19 cellular contexts compared by ENCODE assay signal in genomic region chr18:24446453-24446852, GRCh38. TPM values are rescaled to one million over a fixed set of nuclear protein-coding genes. Genes with fewer than 3 reads are reported as not detected.
DNase-seq lines count a peak whose midpoint lies in the region; ATAC-seq, FAIRE-seq and TF ChIP-seq lines count a peak whose summit lies in the region.
"Had no signal": no experiment of that assay in that cellular context is flagged by ENCODE, and none has a peak within 500 bp of the region (broad histone marks: within the 10 kb centered on the region; RNA-seq: fewer than 3 reads in every experiment).

No MANE protein-coding gene starts in this region.

- TF ChIP-seq POLR2A in GM12878 (IDR thresholded peaks at IDR 0.05; ENCODE audit: low read depth, low read length), result no peak

- no peak overlapping the region for H2AFZ ChIP-seq in GM12878 (ENCODE audit: control insufficient read depth, low read depth, low read length)

- in situ Hi-C loops in GM12878 (cut with MboI), result no loop called here

- H3K4me3 Mint-ChIP-seq in activated T-cell treated with anti-CD3 and anti-CD28 coated beads, Interleukin-2, amount 50 U/mL, for 4 hours, result no peak overlapping the region
- H3K4me3 Mint-ChIP-seq in stimulated activated naive CD8-positive, alpha-beta T cell treated with anti-CD3 and anti-CD28 coated beads, Interleukin-15, amount 100 ng/mL, for 72 hours, result no peak overlapping the region
- H3K4me3 Mint-ChIP-seq: activated CD8-positive, alpha-beta T cell treated with anti-CD3 and anti-CD28 coated beads for 36 hours had no signal

- no peak for TF ChIP-seq RAD21 in GM12878 (IDR thresholded peaks at IDR 0.05; ENCODE audit: insufficient read depth, low read depth, low read length)

- H4K20me1 ChIP-seq in GM12878 (ENCODE audit: control insufficient read depth, insufficient read depth), result no peaks in the 10 kb centered on the region
- H4K20me1 ChIP-seq: BLaER1 treated with 17β-estradiol and CSF1 and Interleukin-3, amounts not matched to agents 10 nM and 100 nM had no signal

- no TSS peak for BruUV-seq in GM12878 (replicated peaks; lab: Mats Ljungman, UMichigan)

- H3K36me3 Mint-ChIP-seq in activated T-cell treated with anti-CD3 and anti-CD28 coated beads, Interleukin-2, amount 50 U/mL, for 4 hours (ENCODE audit: insufficient read depth), result peaks cover 49% of the 10 kb centered on the region

- CTCF ChIA-PET in GM12878 (lab: Yijun Ruan, JAX), result interaction anchor here (0.6 to 1.7 kb wide), 5 partner anchors 41 to 100 kb away, joined by 3 to 12 read pairs (median 4); no protein-coding TSS in a partner anchor

- no peak overlapping the region for H3K27ac ChIP-seq in GM12878 (ENCODE audit: control insufficient read depth, insufficient read depth)
- H3K27ac ChIP-seq: BLaER1 treated with 17β-estradiol and CSF1 and Interleukin-3, amounts not matched to agents 10 nM and 100 nM; prostate gland had no signal

- H3K4me1 Mint-ChIP-seq in activated T-cell treated with anti-CD3 and anti-CD28 coated beads, Interleukin-2, amount 50 U/mL, for 4 hours (ENCODE audit: low read depth), result peaks cover 4% of the 10 kb centered on the region
- peaks cover 9% of the 10 kb centered on the region for H3K4me1 Mint-ChIP-seq in stimulated activated naive CD8-positive, alpha-beta T cell treated with anti-CD3 and anti-CD28 coated beads, Interleukin-15, amount 100 ng/mL, for 72 hours

- no peak for TF ChIP-seq EP300 in GM12878 (IDR thresholded peaks at IDR 0.05; ENCODE audit: borderline replicate concordance in 1 of 2, control insufficient read depth in 1 of 2, low read depth in 2 of 2, low read length in 2 of 2)

- no peaks in the 10 kb centered on the region for H3K36me3 ChIP-seq in GM12878 (ENCODE audit: control insufficient read depth in 2 of 2, insufficient read depth in 2 of 2, low read length in 1 of 2)
- H3K36me3 ChIP-seq: BLaER1 treated with 17β-estradiol and CSF1 and Interleukin-3, amounts not matched to agents 10 nM and 100 nM; prostate gland had no signal

- peak overlapping the region; percentile 23; the same call in 1 of the 2 replicates for H3K4me2 ChIP-seq in GM12878 (ENCODE audit: control insufficient read depth, insufficient read depth)
- H3K4me2 ChIP-seq: BLaER1 treated with 17β-estradiol and CSF1 and Interleukin-3, amounts not matched to agents 10 nM and 100 nM had no signal

- H3K27me3 Mint-ChIP-seq in activated T-cell treated with anti-CD3 and anti-CD28 coated beads, Interleukin-2, amount 50 U/mL, for 4 hours (ENCODE audit: low read depth), result no peaks in the 10 kb centered on the region
- no peaks in the 10 kb centered on the region for H3K27me3 Mint-ChIP-seq in stimulated activated naive CD8-positive, alpha-beta T cell treated with anti-CD3 and anti-CD28 coated beads, Interleukin-15, amount 100 ng/mL, for 72 hours
- H3K27me3 Mint-ChIP-seq: activated CD8-positive, alpha-beta T cell treated with anti-CD3 and anti-CD28 coated beads for 36 hours had no signal

- peaks cover 14% of the 10 kb centered on the region for H3K4me1 ChIP-seq in GM12878 (ENCODE audit: control insufficient read depth, insufficient read depth, low read length)
- H3K4me1 ChIP-seq: prostate gland had no signal

- ATAC-seq in GM18870 (IDR thresholded peaks at IDR 0.05; ENCODE audit: unreplicated experiment) (peak; percentile 77), GM21576 (IDR thresholded peaks at IDR 0.05; ENCODE audit: unreplicated experiment) (peak; percentile 66), HG03095 (IDR thresholded peaks at IDR 0.05; ENCODE audit: unreplicated experiment) (peak; percentile 65), GM12878 (peak; percentile 71)
- no peak for ATAC-seq in activated T-cell treated with anti-CD3 and anti-CD28 coated beads, Interleukin-2, amount 50 U/mL, for 4 hours
- ATAC-seq in stimulated activated naive CD8-positive, alpha-beta T cell treated with anti-CD3 and anti-CD28 coated beads, Interleukin-15, amount 100 ng/mL, for 72 hours, result no peak
- ATAC-seq: activated CD8-positive, alpha-beta T cell treated with anti-CD3 and anti-CD28 coated beads for 36 hours; left ventricle myocardium superior had no signal

- no peaks in the 10 kb centered on the region for H3K27me3 ChIP-seq in GM12878 (replicated peaks in 1 of 2; ENCODE audit: control insufficient read depth in 2 of 2, insufficient read depth in 2 of 2, low read length in 1 of 2)
- H3K27me3 ChIP-seq: BLaER1 treated with 17β-estradiol and CSF1 and Interleukin-3, amounts not matched to agents 10 nM and 100 nM had no signal

- RAD21 ChIA-PET in GM12878 (lab: Charles Lee; ENCODE audit: unreplicated experiment), result interaction anchor here (0.6 to 1.2 kb wide), 3 partner anchors 42 to 1938 kb away, joined by 3 to 4 read pairs (median 3); no protein-coding TSS in a partner anchor

- DNase-seq in GM12878 (ENCODE audit: low read depth, low spot score), result no peak
- no peak for DNase-seq in GF-D8 (lab: John Stamatoyannopoulos, UW)
- no peak for DNase-seq in activated T-cell treated with anti-CD3 and anti-CD28 coated beads, Interleukin-2, amount 50 U/mL, for 4 hours
- DNase-seq in stimulated activated naive CD8-positive, alpha-beta T cell treated with anti-CD3 and anti-CD28 coated beads, Interleukin-15, amount 100 ng/mL, for 72 hours, result no peak
- DNase-seq in D341Med (ENCODE audit: low spot score), result no peak
- DNase-seq: activated CD8-positive, alpha-beta T cell treated with anti-CD3 and anti-CD28 coated beads for 36 hours; DMS79; left ventricle myocardium superior; NCI-H1930; NCI-H526; stimulated activated CD4-positive, alpha-beta T cell treated with anti-CD3 and anti-CD28 coated beads, Interleukin-12 subunit alpha, Interleukin-12 subunit beta, amount 100 ng/mL, for 4 hours; substantia nigra had no signal

- no peaks in the 10 kb centered on the region for H3K9me3 Mint-ChIP-seq in activated T-cell treated with anti-CD3 and anti-CD28 coated beads, Interleukin-2, amount 50 U/mL, for 4 hours
- no peaks in the 10 kb centered on the region for H3K9me3 Mint-ChIP-seq in stimulated activated naive CD8-positive, alpha-beta T cell treated with anti-CD3 and anti-CD28 coated beads, Interleukin-15, amount 100 ng/mL, for 72 hours
- H3K9me3 Mint-ChIP-seq: activated CD8-positive, alpha-beta T cell treated with anti-CD3 and anti-CD28 coated beads for 36 hours had no signal

- H3K27ac Mint-ChIP-seq in stimulated activated naive CD8-positive, alpha-beta T cell treated with anti-CD3 and anti-CD28 coated beads, Interleukin-15, amount 100 ng/mL, for 72 hours, result peak overlapping the region in 1 of 2 donors; percentile 21
- H3K27ac Mint-ChIP-seq: activated CD8-positive, alpha-beta T cell treated with anti-CD3 and anti-CD28 coated beads for 36 hours had no signal

- no peaks in the 10 kb centered on the region for H3K79me2 ChIP-seq in GM12878 (ENCODE audit: control insufficient read depth, insufficient read depth, low read length)

- POLR2A ChIA-PET in GM12878 (lab: Charles Lee), result no interaction called here

- H3K9me3 ChIP-seq in GM12878 (replicated peaks; ENCODE audit: control insufficient read depth, insufficient read depth, low read length), result no peaks in the 10 kb centered on the region
- H3K9me3 ChIP-seq: BLaER1 treated with 17β-estradiol and CSF1 and Interleukin-3, amounts not matched to agents 10 nM and 100 nM; prostate gland had no signal

- no peak overlapping the region for H3K9ac ChIP-seq in GM12878 (ENCODE audit: control insufficient read depth, insufficient read depth, low read length)
- H3K9ac ChIP-seq: BLaER1 treated with 17β-estradiol and CSF1 and Interleukin-3, amounts not matched to agents 10 nM and 100 nM had no signal

- intact Hi-C loops in GM12878 (cut with micrococcal nuclease; ENCODE audit: unreplicated experiment), result no loop called here

- peak; percentile 23 for FAIRE-seq in GM12878 (lab: Jason Lieb, UNC)
- FAIRE-seq: HTR-8/SVneo had no signal

- no peak overlapping the region for H3K4me3 ChIP-seq in GM12878
- H3K4me3 ChIP-seq: BLaER1 treated with 17β-estradiol and CSF1 and Interleukin-3, amounts not matched to agents 10 nM and 100 nM; prostate gland had no signal

- SMC1A ChIA-PET in GM12878 (lab: Charles Lee; ENCODE audit: uncharacterized antibody, unreplicated experiment), result interaction anchor here (0.6 to 1.4 kb wide), 5 partner anchors 14 to 147 kb away, joined by 3 to 5 read pairs (median 3); partner anchors contain the start of gene HRH4

- no peak for TF ChIP-seq CTCF in GM12878 (IDR thresholded peaks at IDR 0.05 in 2 of 3, conservative IDR thresholded peaks at IDR 0.05 in 1 of 3; ENCODE audit: control insufficient read depth in 2 of 3, extremely low read depth in 1 of 3, insufficient read depth in 1 of 3, low read depth in 3 of 3, low read length in 3 of 3)

- 75% methylated on average over 1 of the region's 1 CpG for WGBS in GM12878 (ENCODE audit: insufficient coverage, insufficient replicate concordance, low lambda C conversion rate, missing lambda C conversion rate)

RNA-seq across cellular contexts. Expression of gene HRH4, which starts 14.0 kb away (rescaled TPM):
- total RNA-seq in GM12878 (2013; cell fraction: nucleolus; rRNA removed), result not detected in 2 replicates
- total RNA-seq in GM12878 (2014; rRNA removed) (not detected in 2 replicates), GM12878 (2014; rRNA removed; fragmentation: Illumina TruSeq; extraction: Trizol) (not detected in 2 replicates), GM12878 (2021) (not detected in 2 replicates)
- not detected for polyA plus RNA-seq in GM12878 (2011; ENCODE audit: low read depth)
- polyA plus RNA-seq in GM12878 (2011; rRNA removed) (not detected in 2 replicates), GM12878 (2014; fragmentation: Illumina TruSeq; extraction: Trizol) (not detected in 2 replicates), GM12878 (2014; fragmentation: Nextera tagmentation; extraction: Ambion mirVana) (not detected), GM12878 (2014; rRNA removed) (not detected in 2 replicates), GM12878 (2016; fragmentation: Nextera tagmentation; extraction: Ambion mirVana) (not detected)
- not detected in 2 replicates for polyA plus RNA-seq in GM12878 (2011; cell fraction: cytosol; rRNA removed)
- not detected in 2 replicates for polyA plus RNA-seq in GM12878 (2011; cell fraction: nucleus; rRNA removed)
- polyA plus RNA-seq in GM12878 (2012), result not detected in 2 replicates
- polyA minus RNA-seq in GM12878 (2011; rRNA and poly(A)+ RNA removed), result not detected in 2 replicates
- polyA minus RNA-seq in GM12878 (2011; cell fraction: cytosol; rRNA and poly(A)+ RNA removed), result not detected in 2 replicates
- not detected in 2 replicates for polyA minus RNA-seq in GM12878 (2011; cell fraction: nucleus; rRNA and poly(A)+ RNA removed)
- under 1 TPM in 1 of 3 donors, not detected in 2; 0.41 TPM for total RNA-seq in activated T-cell treated with anti-CD3 and anti-CD28 coated beads, Interleukin-2, amount 50 U/mL, for 4 hours
- total RNA-seq: activated CD8-positive, alpha-beta T cell treated with anti-CD3 and anti-CD28 coated beads for 36 hours; M059J; prostate gland had no signal

RNA-seq across cellular contexts. Expression of gene IMPACT, which starts 20.0 kb away (rescaled TPM):
- total RNA-seq in GM12878 (2013; cell fraction: nucleolus; rRNA removed), result 0.15 and 0.40 TPM in 2 replicates
- total RNA-seq in GM12878 (2014; rRNA removed) (0.54 and 0.68 TPM in 2 replicates), GM12878 (2014; rRNA removed; fragmentation: Illumina TruSeq; extraction: Trizol) (0.37 and 0.67 TPM in 2 replicates), GM12878 (2021) (0.72 and 1.1 TPM in 2 replicates)
- polyA plus RNA-seq in GM12878 (2011; ENCODE audit: low read depth), result 0.81 TPM
- polyA plus RNA-seq in GM12878 (2011; rRNA removed) (0.10 and 0.17 TPM in 2 replicates), GM12878 (2014; fragmentation: Illumina TruSeq; extraction: Trizol) (0.21 and 0.50 TPM in 2 replicates), GM12878 (2014; fragmentation: Nextera tagmentation; extraction: Ambion mirVana) (under 1 TPM; 0.27 to 0.84 TPM), GM12878 (2014; rRNA removed) (0.34 and 0.36 TPM in 2 replicates), GM12878 (2016; fragmentation: Nextera tagmentation; extraction: Ambion mirVana) (under 1 TPM; 0.52 to 0.53 TPM)
- polyA plus RNA-seq in GM12878 (2011; cell fraction: cytosol; rRNA removed), result 0.03 TPM in 1 of 2 replicates, not detected in the other
- polyA plus RNA-seq in GM12878 (2011; cell fraction: nucleus; rRNA removed), result not detected in 2 replicates
- polyA plus RNA-seq in GM12878 (2012), result 2.1 and 2.6 TPM in 2 replicates
- not detected in 2 replicates for polyA minus RNA-seq in GM12878 (2011; rRNA and poly(A)+ RNA removed)
- 2.3 TPM in 1 of 2 replicates, not detected in the other for polyA minus RNA-seq in GM12878 (2011; cell fraction: cytosol; rRNA and poly(A)+ RNA removed)
- polyA minus RNA-seq in GM12878 (2011; cell fraction: nucleus; rRNA and poly(A)+ RNA removed), result not detected in 2 replicates
- 1 to 10 TPM; 9.5 to 9.7 (median 9.5) TPM for total RNA-seq in activated T-cell treated with anti-CD3 and anti-CD28 coated beads, Interleukin-2, amount 50 U/mL, for 4 hours

RNA-seq across cellular contexts. Expression of gene OSBPL1A, which starts 48.8 kb away (rescaled TPM):
- total RNA-seq in GM12878 (2013; cell fraction: nucleolus; rRNA removed), result not detected in 2 replicates
- total RNA-seq in GM12878 (2014; rRNA removed), result not detected in 2 replicates
- total RNA-seq in GM12878 (2014; rRNA removed; fragmentation: Illumina TruSeq; extraction: Trizol), result not detected in 2 replicates
- 0.18 and 0.27 TPM in 2 replicates for total RNA-seq in GM12878 (2021)
- polyA plus RNA-seq in GM12878 (2011; ENCODE audit: low read depth), result not detected
- not detected in 2 replicates for polyA plus RNA-seq in GM12878 (2011; rRNA removed)
- polyA plus RNA-seq in GM12878 (2011; cell fraction: cytosol; rRNA removed), result not detected in 2 replicates
- polyA plus RNA-seq in GM12878 (2011; cell fraction: nucleus; rRNA removed), result not detected in 2 replicates
- 0.27 and 0.41 TPM in 2 replicates for polyA plus RNA-seq in GM12878 (2012)
- not detected in 2 replicates for polyA plus RNA-seq in GM12878 (2014; fragmentation: Illumina TruSeq; extraction: Trizol)
- under 1 TPM; 0.02 to 0.05 TPM for polyA plus RNA-seq in GM12878 (2014; fragmentation: Nextera tagmentation; extraction: Ambion mirVana)
- polyA plus RNA-seq in GM12878 (2014; rRNA removed), result not detected in 2 replicates
- polyA plus RNA-seq in GM12878 (2016; fragmentation: Nextera tagmentation; extraction: Ambion mirVana), result under 1 TPM in 1 of 2 experiments, not detected in 1; 0.83 TPM
- not detected in 2 replicates for polyA minus RNA-seq in GM12878 (2011; rRNA and poly(A)+ RNA removed)
- polyA minus RNA-seq in GM12878 (2011; cell fraction: cytosol; rRNA and poly(A)+ RNA removed), result 1.0 TPM in 1 of 2 replicates, not detected in the other
- not detected in 2 replicates for polyA minus RNA-seq in GM12878 (2011; cell fraction: nucleus; rRNA and poly(A)+ RNA removed)
- 1 to 10 TPM; 1.3 to 2.7 (median 2.2) TPM for total RNA-seq in activated T-cell treated with anti-CD3 and anti-CD28 coated beads, Interleukin-2, amount 50 U/mL, for 4 hours

Comparison
In these comparisons a context has a peak if more than half of its experiments do, and no peak if none do; other contexts are left out.
1. ATAC-seq: peak in GM18870 (single experiment), GM21576 (single experiment), HG03095 (single experiment) and GM12878 (single experiment); none in activated T-cell treated with anti-CD3 and anti-CD28 coated beads, Interleukin-2, amount 50 U/mL, for 4 hours (0 of 2) and stimulated activated naive CD8-positive, alpha-beta T cell treated with anti-CD3 and anti-CD28 coated beads, Interleukin-15, amount 100 ng/mL, for 72 hours (single experiment).
2. RNA of gene IMPACT, which starts 20.0 kb away (total RNA-seq): 9.5 to 9.7 TPM in activated T-cell treated with anti-CD3 and anti-CD28 coated beads, Interleukin-2, amount 50 U/mL, for 4 hours; 0.15 to 1.1 TPM in GM12878; every median in the first group is over 4 times any median in the second.